In genomic region chr12:131679816-131680215, GRCh38 we compare ENCODE assay signal across 5 cellular contexts. TPM values are rescaled to one million over a fixed set of nuclear protein-coding genes. Genes with fewer than 3 reads are reported as not detected.
DNase-seq lines count a peak whose midpoint lies in the region; ATAC-seq and TF ChIP-seq lines count a peak whose summit lies in the region.
"Not testable (repeated sequence)": the region's sequence is repeated elsewhere in the genome, so short reads cannot be mapped to it uniquely, and the experiment has no call there.

No MANE protein-coding gene starts in this region.

- not testable (repeated sequence) for H3K18ac ChIP-seq in H9 (ENCODE audit: insufficient read length, low read depth, low read length)

- H4K5ac ChIP-seq in H9 (ENCODE audit: insufficient read length, low read depth, low read length) = not testable (repeated sequence)

- not testable (repeated sequence) for H3K36me3 ChIP-seq in endodermal cell (ENCODE audit: control insufficient read depth, insufficient read depth, low read length); upper lobe of right lung

- not testable (repeated sequence) for H2AK5ac ChIP-seq in H9 (ENCODE audit: insufficient read length, low read length)

- not testable (repeated sequence) for H3K79me1 ChIP-seq in H9 (ENCODE audit: insufficient read depth, low read depth, low read length, poor library complexity, severe bottlenecking)

- not testable (repeated sequence) for H3K36me3 Mint-ChIP-seq in H9 (ENCODE audit: insufficient read depth in 1 of 3, low read depth in 3 of 3); endodermal cell (ENCODE audit: low read depth)

- TF ChIP-seq CTCF in H9 (conservative IDR thresholded peaks at IDR 0.05); endodermal cell (conservative IDR thresholded peaks at IDR 0.05); upper lobe of right lung (IDR thresholded peaks at IDR 0.05): not testable (repeated sequence)

- intact Hi-C loops in upper lobe of right lung (cut with DNase I) = not testable (repeated sequence)

- not testable (repeated sequence) for H2BK5ac ChIP-seq in H9 (ENCODE audit: insufficient read length, low read length)

- H4K8ac ChIP-seq in H9 (replicated peaks; ENCODE audit: insufficient read length, low read depth, low read length) = not testable (repeated sequence)

- WGBS in H9 (ENCODE audit: extremely low coverage, insufficient read length, low lambda C conversion rate) = no CpG with 5 or more reads among the region's 23 CpGs
- WGBS in endodermal cell (ENCODE audit: insufficient coverage in 1 of 2, insufficient read length in 1 of 2), 2 experiments = 87% methylated on average over 7 of the region's 23 CpGs; no CpG with 5 or more reads in 1 of the 2 experiments

- H3T11ph ChIP-seq in H9 (ENCODE audit: low read length) = not testable (repeated sequence)

- DNase-seq in H9 = peak; percentile 33
- peak; percentile 48 for DNase-seq in endodermal cell
- DNase-seq in islet precursor cell = peak; percentile 17
- peak; percentile 47 for DNase-seq in mesenteric fat pad (ENCODE audit: low spot score)
- DNase-seq in upper lobe of right lung = peak; percentile 46

- not testable (repeated sequence) for H3K27ac ChIP-seq in H9 (ENCODE audit: insufficient read length, low read depth, low read length); endodermal cell (ENCODE audit: low read depth, low read length); upper lobe of right lung

- H2BK20ac ChIP-seq in H9 (ENCODE audit: low read depth, low read length, poor library complexity, severe bottlenecking) = not testable (repeated sequence)

- H3K27me3 ChIP-seq in H9 (ENCODE audit: insufficient read depth, low read length); endodermal cell (ENCODE audit: control insufficient read depth, insufficient read depth, low read length, poor library complexity, severe bottlenecking); upper lobe of right lung: not testable (repeated sequence)

- H2AFZ ChIP-seq in H9 (ENCODE audit: low read length) = not testable (repeated sequence)

- not testable (repeated sequence) for H2BK12ac ChIP-seq in H9 (ENCODE audit: insufficient read length, low read depth, low read length)

- not testable (repeated sequence) for H3K4me2 ChIP-seq in H9 (ENCODE audit: insufficient read depth, insufficient read length, low read length)

- H3K56ac ChIP-seq in H9 (ENCODE audit: insufficient read length, low read depth, low read length) = not testable (repeated sequence)

- H3K4me3 Mint-ChIP-seq in H9, endodermal cell: not testable (repeated sequence)

- H3K9me3 ChIP-seq in H9 (ENCODE audit: control insufficient read depth, low read depth, low read length); endodermal cell (ENCODE audit: control insufficient read depth, low read length); upper lobe of right lung: not testable (repeated sequence)

- H3K27me3 Mint-ChIP-seq in H9 (ENCODE audit: low read depth) (peaks cover 11% of the 10 kb centered on the region), endodermal cell (ENCODE audit: insufficient read depth) (peaks cover 12% of the 10 kb centered on the region)

- not testable (repeated sequence) for H3K27ac Mint-ChIP-seq in H9, endodermal cell

- H3K23me2 ChIP-seq in H9 (ENCODE audit: insufficient read length, low read depth, low read length, poor library complexity, severe bottlenecking) = not testable (repeated sequence)

- not testable (repeated sequence) for H3K4me3 ChIP-seq in endodermal cell (ENCODE audit: low read length); upper lobe of right lung

- not testable (repeated sequence) for H3K9ac ChIP-seq in H9 (ENCODE audit: extremely low read depth, insufficient read length, low read length); endodermal cell (ENCODE audit: extremely low read depth, low read length, poor library complexity, severe bottlenecking)

- not testable (repeated sequence) for H3K4ac ChIP-seq in H9 (ENCODE audit: low read depth, low read length)

- H3K4me1 Mint-ChIP-seq in H9 = peaks cover 24 to 25% of the 10 kb centered on the region in 2 experiments
- peaks cover 14% of the 10 kb centered on the region for H3K4me1 Mint-ChIP-seq in endodermal cell

- not testable (repeated sequence) for H2BK15ac ChIP-seq in H9 (ENCODE audit: low read depth, low read length)

- not testable (repeated sequence) for H3K79me2 ChIP-seq in H9 (ENCODE audit: insufficient read depth, low read length)

- not testable (repeated sequence) for H3K14ac ChIP-seq in H9 (ENCODE audit: insufficient read depth, low read length)

- not testable (repeated sequence) for H3K23ac ChIP-seq in H9 (ENCODE audit: insufficient read length, low read depth, low read length)

- H3K4me1 ChIP-seq in H9 (ENCODE audit: insufficient read depth, low read length); endodermal cell (ENCODE audit: control insufficient read depth, insufficient read depth, low read length); upper lobe of right lung: not testable (repeated sequence)

- not testable (repeated sequence) for H2BK120ac ChIP-seq in H9 (ENCODE audit: low read depth, low read length, poor library complexity, severe bottlenecking)

- H4K20me1 ChIP-seq in H9 (ENCODE audit: control insufficient read depth, insufficient read depth, insufficient read length) = not testable (repeated sequence)

- not testable (repeated sequence) for H3K9me3 Mint-ChIP-seq in H9, endodermal cell

- ATAC-seq in upper lobe of right lung = not testable (repeated sequence)

- H4K91ac ChIP-seq in H9 (ENCODE audit: insufficient read length, low read depth, low read length) = not testable (repeated sequence)

RNA-seq across cellular contexts. Expression of gene SFSWAP, which starts 31.1 kb away (rescaled TPM):
- total RNA-seq in H9 (2021) (44.2 and 48.1 TPM in 2 replicates), endodermal cell (10 to 100 TPM; 50.0 to 52.3 TPM), mesenteric fat pad (36.1 TPM), upper lobe of right lung (51.2 TPM)
- 50.9 TPM for polyA plus RNA-seq in endodermal cell (2013, experiment 1 of 2)
- 45.1 TPM for polyA plus RNA-seq in endodermal cell (2013, experiment 2 of 2)
